Comparison of ENCODE assay signal across 8 cellular contexts in genomic region chr10:122112625-122113160, GRCh38.
A peak's percentile ranks its signal among the peaks of the same experiment; 100 is the strongest.
DNase-seq lines count a peak whose midpoint lies in the region; ATAC-seq and TF ChIP-seq lines count a peak whose summit lies in the region.

No MANE protein-coding gene starts in this region.

- H3K4me3 Mint-ChIP-seq in nephron progenitor cell: peak overlapping the region; percentile 80

- H3K4me1 Mint-ChIP-seq in nephron progenitor cell: peaks cover 46% of the 10 kb centered on the region

- peak overlapping the region; percentile 77 for H3K4me3 ChIP-seq in fibroblast of villous mesenchyme (ENCODE audit: low read depth, low read length)

- ATAC-seq in HG03520 (IDR thresholded peaks at IDR 0.05; ENCODE audit: unreplicated experiment) (peak; percentile 41), GM21619 (IDR thresholded peaks at IDR 0.05; ENCODE audit: unreplicated experiment) (no peak), HG02642 (IDR thresholded peaks at IDR 0.05; ENCODE audit: poor library complexity, unreplicated experiment) (no peak)

- DNase-seq in COLO668 (lab: John Stamatoyannopoulos, UW; ENCODE audit: unreplicated experiment) (peak; percentile 78), SW480 (ENCODE audit: low spot score) (peak; percentile 90), fibroblast of villous mesenchyme (ENCODE audit: low read depth) (peak; percentile 97), nephron progenitor cell (peak; percentile 83), NCI-H1092 treated with DMSO at 0.1 percent for 48 hours (lab: John Stamatoyannopoulos, UW) (no peak)

- TF ChIP-seq CTCF in fibroblast of villous mesenchyme (IDR thresholded peaks at IDR 0.05; ENCODE audit: insufficient read depth, low read depth, low read length) (peak; percentile 27), nephron progenitor cell (IDR thresholded peaks at IDR 0.05) (no peak)

- peaks cover 7% of the 10 kb centered on the region for H3K27me3 Mint-ChIP-seq in nephron progenitor cell (ENCODE audit: low read depth, poor library complexity)

- peaks cover 4% of the 10 kb centered on the region for H3K9me3 Mint-ChIP-seq in nephron progenitor cell

- H3K36me3 Mint-ChIP-seq in nephron progenitor cell (ENCODE audit: low read depth): peaks cover 22% of the 10 kb centered on the region

- H3K27ac Mint-ChIP-seq in nephron progenitor cell: peak overlapping the region; percentile 39
